Comparison of ENCODE assay signal across 2 cellular contexts in the genomic region with DNA sequence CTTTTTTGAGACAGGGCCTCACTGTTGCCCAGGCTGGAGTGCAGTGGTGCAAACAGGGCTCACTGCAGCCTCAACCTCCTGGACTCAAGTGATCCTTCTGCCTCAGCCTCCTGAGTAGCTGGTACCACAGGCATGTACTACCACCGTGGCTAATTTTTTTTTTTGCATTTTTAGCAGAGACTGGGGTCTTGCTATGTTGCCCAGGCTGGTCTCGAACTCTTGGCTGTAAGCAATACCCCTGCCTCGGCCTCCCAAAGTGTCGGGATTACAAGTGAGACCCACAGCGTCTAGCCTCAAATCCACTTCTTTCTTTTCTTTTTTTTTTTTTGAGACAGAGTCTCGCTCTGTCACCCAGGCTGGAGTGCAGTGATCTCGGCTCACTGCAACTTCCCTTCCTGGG.
TF ChIP-seq lines count a peak whose summit lies in the region.

No MANE protein-coding gene starts in this region.

TF ChIP-seq in HEK293, 187 proteins besides CTCF, POLR2A, EP300 and RAD21:
- peak; percentile 89 for TF ChIP-seq ZNF121 (tag by site-specific recombination; IDR thresholded peaks at IDR 0.05)

TF ChIP-seq in HepG2, 621 proteins besides CTCF, POLR2A, EP300 and RAD21:
- 0 out of 2 replicates have a peak, but pooled peaks have one; percentile 40 for TF ChIP-seq ZNF121 (CRISPR knock-in tag; IDR thresholded peaks at IDR 0.05)
